In the genomic region with DNA sequence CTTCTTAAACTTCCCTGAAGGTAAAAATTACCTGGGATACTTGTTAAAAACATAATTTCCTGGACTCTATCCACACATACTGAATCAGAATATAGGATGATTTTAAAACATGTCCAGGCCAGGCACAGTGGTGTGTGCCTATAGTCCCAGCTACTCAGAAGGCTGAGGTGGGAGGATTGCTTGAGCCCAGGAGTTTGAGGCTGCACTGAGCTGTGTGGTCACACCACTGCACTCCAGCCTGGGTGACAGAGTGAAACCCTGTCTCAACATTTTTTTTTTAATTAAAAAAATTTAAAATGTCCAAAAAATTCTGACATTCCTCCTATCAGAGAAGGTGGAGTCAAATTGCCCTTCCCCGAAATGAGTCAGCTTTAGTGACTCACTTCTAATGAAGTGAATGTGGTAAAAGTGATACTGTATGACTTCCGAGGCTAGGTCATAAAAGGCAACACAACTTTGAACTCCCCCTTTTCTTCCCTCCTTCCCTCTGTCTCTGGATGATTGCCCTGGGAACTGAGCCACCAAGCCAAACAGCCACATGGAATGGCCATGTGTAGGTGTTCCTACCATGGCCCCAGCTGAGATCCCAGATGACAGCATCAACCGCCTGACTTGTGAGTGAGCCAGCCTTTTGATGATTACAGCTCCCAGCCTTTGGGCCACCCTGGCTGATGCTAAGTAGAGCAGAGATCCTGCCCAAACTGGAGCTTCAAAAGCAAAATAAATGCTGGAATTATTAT, we compare ENCODE assay signal across 8 cellular contexts. TPM values are rescaled to one million over a fixed set of nuclear protein-coding genes. Genes with fewer than 3 reads are reported as not detected.
A peak's percentile ranks its signal among the peaks of the same experiment; 100 is the strongest.
DNase-seq lines count a peak whose midpoint lies in the region; ATAC-seq lines count a peak whose summit lies in the region.

No MANE protein-coding gene starts in this region.

- ATAC-seq in HG03159 (IDR thresholded peaks at IDR 0.05; ENCODE audit: unreplicated experiment): peak; percentile 54

- no peaks in the 10 kb centered on the region for H3K9me3 Mint-ChIP-seq in activated CD4-positive, alpha-beta T cell treated with anti-CD3 and anti-CD28 coated beads, Interleukin-2, amount 10 ng/mL, durations not matched to agents 7 days and 5 days

- CTCF ChIA-PET in activated CD4-positive, alpha-beta T cell treated with anti-CD3 and anti-CD28 coated beads, Interleukin-2, amount 10 ng/mL, durations not matched to agents 7 days and 5 days (lab: Charles Lee): interaction anchor here (0.7 to 2.3 kb wide), 6 partner anchors 8 to 28 kb away, joined by 3 to 8 read pairs (median 4); no protein-coding TSS in a partner anchor

- POLR2A ChIA-PET in activated CD4-positive, alpha-beta T cell treated with anti-CD3 and anti-CD28 coated beads, Interleukin-2, amount 10 ng/mL, durations not matched to agents 7 days and 5 days (lab: Charles Lee): no interaction called here

- H3K4me3 Mint-ChIP-seq in activated CD4-positive, alpha-beta T cell treated with anti-CD3 and anti-CD28 coated beads, Interleukin-2, amount 10 ng/mL, durations not matched to agents 7 days and 5 days: no peak overlapping the region

- DNase-seq in GM04504 (ENCODE audit: low read depth) (peak; percentile 100), fibroblast of the conjunctiva (ENCODE audit: low read depth) (peak; percentile 68), skeletal muscle cell (ENCODE audit: low read depth) (peak; percentile 93), SKM-1 treated with dmso at 0.1 percent for 144 hours (lab: John Stamatoyannopoulos, UW; ENCODE audit: unreplicated experiment) (no peak), NCI-H2107 treated with DMSO at 0.1 percent for 48 hours (lab: John Stamatoyannopoulos, UW; ENCODE audit: unreplicated experiment) (no peak), hippocampal formation (lab: John Stamatoyannopoulos, UW) (no peak)
- peak; percentile 10 for DNase-seq in activated CD4-positive, alpha-beta T cell treated with anti-CD3 and anti-CD28 coated beads, Interleukin-2, amount 10 ng/mL, durations not matched to agents 7 days and 5 days

- H3K4me3 ChIP-seq in skeletal muscle cell (ENCODE audit: low read depth, low read length): no peak overlapping the region

- peaks cover 29% of the 10 kb centered on the region for H3K4me1 Mint-ChIP-seq in activated CD4-positive, alpha-beta T cell treated with anti-CD3 and anti-CD28 coated beads, Interleukin-2, amount 10 ng/mL, durations not matched to agents 7 days and 5 days

- no peaks in the 10 kb centered on the region for H3K27me3 Mint-ChIP-seq in activated CD4-positive, alpha-beta T cell treated with anti-CD3 and anti-CD28 coated beads, Interleukin-2, amount 10 ng/mL, durations not matched to agents 7 days and 5 days

- H3K27ac Mint-ChIP-seq in activated CD4-positive, alpha-beta T cell treated with anti-CD3 and anti-CD28 coated beads, Interleukin-2, amount 10 ng/mL, durations not matched to agents 7 days and 5 days: peak overlapping the region; percentile 62

- peaks cover 4% of the 10 kb centered on the region for H3K36me3 Mint-ChIP-seq in activated CD4-positive, alpha-beta T cell treated with anti-CD3 and anti-CD28 coated beads, Interleukin-2, amount 10 ng/mL, durations not matched to agents 7 days and 5 days (ENCODE audit: low read depth)

RNA-seq across cellular contexts. Expression of a gene that starts 36.3 kb away (rescaled TPM):
- total RNA-seq in activated CD4-positive, alpha-beta T cell treated with anti-CD3 and anti-CD28 coated beads, Interleukin-2, amount 10 ng/mL, durations not matched to agents 7 days and 5 days: 10 to 100 TPM; 16.9 to 22.4 TPM

Comparison
In these comparisons a context has a peak if more than half of its experiments do, and no peak if none do; other contexts are left out.
1. DNase-seq: peak in GM04504 (single experiment), activated CD4-positive, alpha-beta T cell treated with anti-CD3 and anti-CD28 coated beads, Interleukin-2, amount 10 ng/mL, durations not matched to agents 7 days and 5 days (single experiment), fibroblast of the conjunctiva (single experiment) and skeletal muscle cell (single experiment); none in SKM-1 treated with dmso at 0.1 percent for 144 hours (single experiment), NCI-H2107 treated with DMSO at 0.1 percent for 48 hours (single experiment) and hippocampal formation (0 of 2).